Comparison of ENCODE assay signal across 16 cellular contexts in genomic region chr11:47572715-47573255, GRCh38. TPM values are rescaled to one million over a fixed set of nuclear protein-coding genes. Genes with fewer than 3 reads are reported as not detected.
A peak's percentile ranks its signal among the peaks of the same experiment; 100 is the strongest.
DNase-seq lines count a peak whose midpoint lies in the region; ATAC-seq and TF ChIP-seq lines count a peak whose summit lies in the region.
"Had no signal": no experiment of that assay in that cellular context is flagged by ENCODE, and none has a peak within 500 bp of the region (broad histone marks: within the 10 kb centered on the region; RNA-seq: fewer than 3 reads in every experiment).

No MANE protein-coding gene starts in this region.

- no peaks in the 10 kb centered on the region for H3K9me3 Mint-ChIP-seq in activated T-cell treated with anti-CD3 and anti-CD28 coated beads, Interleukin-2, amount 50 U/mL, for 24 hours
- no peaks in the 10 kb centered on the region for H3K9me3 Mint-ChIP-seq in activated T-cell treated with anti-CD3 and anti-CD28 coated beads, Interleukin-2, amount 50 U/mL, for 72 hours
- H3K9me3 Mint-ChIP-seq: activated CD4-positive, alpha-beta T cell treated with anti-CD3 and anti-CD28 coated beads, Interleukin-2, amount 10 ng/mL, durations not matched to agents 7 days and 5 days had no signal

- H3K9me3 ChIP-seq in right lobe of liver (no peaks in the 10 kb centered on the region), body of pancreas (no peaks in the 10 kb centered on the region)

- no peak overlapping the region for H3K4me3 Mint-ChIP-seq in activated T-cell treated with anti-CD3 and anti-CD28 coated beads, Interleukin-2, amount 50 U/mL, for 24 hours
- H3K4me3 Mint-ChIP-seq in activated T-cell treated with anti-CD3 and anti-CD28 coated beads, Interleukin-2, amount 50 U/mL, for 72 hours, result no peak overlapping the region
- H3K4me3 Mint-ChIP-seq: activated CD4-positive, alpha-beta T cell treated with anti-CD3 and anti-CD28 coated beads, Interleukin-2, amount 10 ng/mL, durations not matched to agents 7 days and 5 days had no signal

- H3K27ac Mint-ChIP-seq in activated T-cell treated with anti-CD3 and anti-CD28 coated beads, Interleukin-2, amount 50 U/mL, for 24 hours, result peak overlapping the region; percentile 69
- no peak overlapping the region for H3K27ac Mint-ChIP-seq in activated T-cell treated with anti-CD3 and anti-CD28 coated beads, Interleukin-2, amount 50 U/mL, for 72 hours
- H3K27ac Mint-ChIP-seq: activated CD4-positive, alpha-beta T cell treated with anti-CD3 and anti-CD28 coated beads, Interleukin-2, amount 10 ng/mL, durations not matched to agents 7 days and 5 days had no signal

- H3K27ac ChIP-seq in right lobe of liver (peak overlapping the region in 2 of 3 donors; percentile 13 to 49), body of pancreas (no peak overlapping the region)

- no peak for DNase-seq in activated T-cell treated with anti-CD3 and anti-CD28 coated beads, Interleukin-2, amount 50 U/mL, for 24 hours
- no peak for DNase-seq in activated T-cell treated with anti-CD3 and anti-CD28 coated beads, Interleukin-2, amount 50 U/mL, for 72 hours
- DNase-seq in choroid plexus epithelial cell (ENCODE audit: low read depth) (peak; percentile 43), right lobe of liver (peak in 1 of 3 donors; percentile 80), NCI-H524 (lab: John Stamatoyannopoulos, UW) (no peak), SKM-1 treated with dmso at 0.1 percent for 144 hours (lab: John Stamatoyannopoulos, UW; ENCODE audit: unreplicated experiment) (no peak), body of pancreas (no peak)
- DNase-seq: activated CD4-positive, alpha-beta T cell treated with anti-CD3 and anti-CD28 coated beads, Interleukin-2, amount 10 ng/mL, durations not matched to agents 7 days and 5 days; activated effector memory CD4-positive, alpha-beta T cell treated with anti-CD3 and anti-CD28 coated beads, Interleukin-2, amount 50 U/mL, for 16 hours; effector CD8-positive, alpha-beta T cell; GOT3; NCI-H1694; T-helper 1 cell had no signal

- no peak for ATAC-seq in activated T-cell treated with anti-CD3 and anti-CD28 coated beads, Interleukin-2, amount 50 U/mL, for 72 hours (replicated peaks in 1 of 2)
- peak; percentile 86 to 95 (median 92) for ATAC-seq in right lobe of liver
- no peak for ATAC-seq in GM19395 (IDR thresholded peaks at IDR 0.05; ENCODE audit: unreplicated experiment)
- no peak for ATAC-seq in body of pancreas

- H3K36me3 ChIP-seq in right lobe of liver (peaks cover 0 to 32% (median 3%) of the 10 kb centered on the region in 4 donors), body of pancreas (replicated peaks in 1 of 2; ENCODE audit: insufficient read depth in 1 of 2, low read depth in 2 of 2) (peaks cover 0 to 6% of the 10 kb centered on the region in 2 donors)

- H3K4me1 ChIP-seq in right lobe of liver (peaks cover 0 to 29% (median 12%) of the 10 kb centered on the region in 4 donors), body of pancreas (peaks cover 2% of the 10 kb centered on the region)

- peaks cover 97% of the 10 kb centered on the region for H3K36me3 Mint-ChIP-seq in activated T-cell treated with anti-CD3 and anti-CD28 coated beads, Interleukin-2, amount 50 U/mL, for 24 hours (ENCODE audit: low read depth)
- peaks cover 4 to 14% of the 10 kb centered on the region in 2 donors for H3K36me3 Mint-ChIP-seq in activated T-cell treated with anti-CD3 and anti-CD28 coated beads, Interleukin-2, amount 50 U/mL, for 72 hours (ENCODE audit: insufficient read depth in 2 of 2)

- H3K4me3 ChIP-seq in choroid plexus epithelial cell (ENCODE audit: low read depth, low read length) (no peak overlapping the region), right lobe of liver (no peak overlapping the region), body of pancreas (no peak overlapping the region)
- H3K4me3 ChIP-seq: lung had no signal

- H3K27me3 ChIP-seq in right lobe of liver (no peaks in the 10 kb centered on the region), body of pancreas (no peaks in the 10 kb centered on the region)

- no peaks in the 10 kb centered on the region for H3K27me3 Mint-ChIP-seq in activated T-cell treated with anti-CD3 and anti-CD28 coated beads, Interleukin-2, amount 50 U/mL, for 24 hours
- no peaks in the 10 kb centered on the region for H3K27me3 Mint-ChIP-seq in activated T-cell treated with anti-CD3 and anti-CD28 coated beads, Interleukin-2, amount 50 U/mL, for 72 hours (ENCODE audit: low read depth)
- H3K27me3 Mint-ChIP-seq: activated CD4-positive, alpha-beta T cell treated with anti-CD3 and anti-CD28 coated beads, Interleukin-2, amount 10 ng/mL, durations not matched to agents 7 days and 5 days had no signal

- H3K4me1 Mint-ChIP-seq in activated T-cell treated with anti-CD3 and anti-CD28 coated beads, Interleukin-2, amount 50 U/mL, for 24 hours (ENCODE audit: low read depth), result peaks cover 31% of the 10 kb centered on the region
- peaks cover 38% of the 10 kb centered on the region for H3K4me1 Mint-ChIP-seq in activated T-cell treated with anti-CD3 and anti-CD28 coated beads, Interleukin-2, amount 50 U/mL, for 72 hours (ENCODE audit: low read depth)

- intact Hi-C loops in right lobe of liver (cut with DNase I) (no loop called here), body of pancreas (cut with DNase I) (no loop called here)

- TF ChIP-seq POLR2A in right lobe of liver (IDR thresholded peaks at IDR 0.05) (no peak), body of pancreas (IDR thresholded peaks at IDR 0.05) (no peak)

- no peak for TF ChIP-seq CTCF in choroid plexus epithelial cell (conservative IDR thresholded peaks at IDR 0.05; ENCODE audit: low read depth, low read length)
- TF ChIP-seq CTCF in right lobe of liver (IDR thresholded peaks at IDR 0.05), result no peak
- TF ChIP-seq CTCF in body of pancreas (IDR thresholded peaks at IDR 0.05), result no peak

- 20% methylated on average over 1 of the region's 8 CpGs for WGBS in right lobe of liver (ENCODE audit: insufficient coverage, low coverage, low lambda C conversion rate, missing lambda C conversion rate)
- 52% methylated on average over 8 of the region's 8 CpGs; no CpG with 5 or more reads in 1 of the 2 donors for WGBS in body of pancreas, 2 donors

RNA-seq across cellular contexts. Expression of gene KBTBD4, which starts 6.0 kb away (rescaled TPM):
- total RNA-seq in activated T-cell treated with anti-CD3 and anti-CD28 coated beads, Interleukin-2, amount 50 U/mL, for 72 hours, result 10 to 100 TPM; 17.2 to 18.6 TPM
- total RNA-seq in right lobe of liver, result 1 to 10 TPM; 6.5 to 9.2 (median 7.3) TPM
- total RNA-seq in body of pancreas, result 1 to 10 TPM; 3.6 to 6.7 TPM

RNA-seq across cellular contexts. Expression of gene NDUFS3, which starts 6.1 kb away (rescaled TPM):
- total RNA-seq in activated T-cell treated with anti-CD3 and anti-CD28 coated beads, Interleukin-2, amount 50 U/mL, for 72 hours, result 10 to 100 TPM; 78.9 to 84.2 TPM
- 10 to 100 TPM; 53.3 to 64.1 (median 58.2) TPM for total RNA-seq in right lobe of liver
- total RNA-seq in body of pancreas, result 10 to 100 TPM; 27.2 to 28.7 TPM

RNA-seq across cellular contexts. Expression of gene PTPMT1, which starts 7.4 kb away (rescaled TPM):
- 10 to 100 TPM; 37.0 to 40.1 TPM for total RNA-seq in activated T-cell treated with anti-CD3 and anti-CD28 coated beads, Interleukin-2, amount 50 U/mL, for 72 hours
- total RNA-seq in right lobe of liver (100 to 1,000 TPM in 1 of 6 experiments, 10 to 100 TPM in 5; 14.7 to 118 (median 20.5) TPM), body of pancreas (10 to 100 TPM; 52.4 TPM)

RNA-seq across cellular contexts. Expression of gene FAM180B, which starts 13.7 kb away (rescaled TPM):
- total RNA-seq in activated T-cell treated with anti-CD3 and anti-CD28 coated beads, Interleukin-2, amount 50 U/mL, for 72 hours, result under 1 TPM; 0.16 to 0.24 TPM
- total RNA-seq in right lobe of liver, result not detected
- total RNA-seq in body of pancreas, result under 1 TPM in 1 of 2 donors, not detected in 1; 0.66 TPM
- total RNA-seq: A172 had no signal

RNA-seq across cellular contexts. Expression of gene CELF1, which starts 19.9 kb away (rescaled TPM):
- total RNA-seq in activated T-cell treated with anti-CD3 and anti-CD28 coated beads, Interleukin-2, amount 50 U/mL, for 72 hours, result 100 to 1,000 TPM; 128 to 149 TPM
- total RNA-seq in right lobe of liver, result 10 to 100 TPM; 66.3 to 86.5 (median 71.7) TPM
- 10 to 100 TPM; 56.0 to 86.0 TPM for total RNA-seq in body of pancreas

Comparison
In these comparisons a context has a peak if more than half of its experiments do, and no peak if none do; other contexts are left out.
1. ATAC-seq: peak in right lobe of liver (4 of 4); none in activated T-cell treated with anti-CD3 and anti-CD28 coated beads, Interleukin-2, amount 50 U/mL, for 72 hours (0 of 2), GM19395 (single experiment) and body of pancreas (single experiment).
2. H3K27ac ChIP-seq: peak in right lobe of liver (2 of 3); none in body of pancreas (0 of 4).